Comparison of ENCODE assay signal across 23 cellular contexts in the genomic region with DNA sequence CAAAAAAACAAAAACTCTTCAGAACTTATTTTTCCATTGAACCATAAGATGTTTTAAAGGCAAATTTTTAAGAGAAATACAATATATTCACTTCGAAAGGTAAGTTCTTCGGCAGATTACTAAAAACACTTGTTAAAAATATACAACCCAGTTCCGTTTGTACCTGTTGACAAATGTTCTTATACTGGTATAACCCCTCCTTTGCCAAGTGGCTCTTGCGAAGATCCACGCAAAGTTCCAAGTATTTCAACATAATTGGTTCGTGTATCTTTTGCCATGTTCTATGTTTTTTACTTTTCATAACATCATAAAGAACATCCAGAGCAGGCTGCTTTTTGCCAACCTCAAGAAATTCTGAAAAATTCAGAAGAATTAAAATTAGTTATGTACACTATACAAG. TPM values are rescaled to one million over a fixed set of nuclear protein-coding genes. Genes with fewer than 3 reads are reported as not detected.
A peak's percentile ranks its signal among the peaks of the same experiment; 100 is the strongest.
DNase-seq lines count a peak whose midpoint lies in the region; ATAC-seq and TF ChIP-seq lines count a peak whose summit lies in the region.
"Had no signal": no experiment of that assay in that cellular context is flagged by ENCODE, and none has a peak within 500 bp of the region (broad histone marks: within the 10 kb centered on the region; RNA-seq: fewer than 3 reads in every experiment).

No MANE protein-coding gene starts in this region.

- H3K27ac Mint-ChIP-seq in activated naive CD8-positive, alpha-beta T cell: peak overlapping the region; percentile 58
- H3K27ac Mint-ChIP-seq in activated naive CD8-positive, alpha-beta T cell treated with anti-CD3 and anti-CD28 coated beads for 36 hours: no peak overlapping the region
- peak overlapping the region; percentile 53 for H3K27ac Mint-ChIP-seq in activated CD8-positive, alpha-beta T cell treated with anti-CD3 and anti-CD28 coated beads, Interleukin-2, amount 10 ng/mL, durations not matched to agents 7 days and 5 days

- no peak for TF ChIP-seq POLR2A in thyroid gland (IDR thresholded peaks at IDR 0.05)

- H3K36me3 ChIP-seq in left lung (peaks cover 10 to 52% of the 10 kb centered on the region in 2 donors), thyroid gland (peaks cover 29 to 37% of the 10 kb centered on the region in 2 donors)

- no peak overlapping the region for H3K4me3 ChIP-seq in left lung
- H3K4me3 ChIP-seq in thyroid gland (replicated peaks in 1 of 3): no peak overlapping the region
- H3K4me3 ChIP-seq: SJSA1, vagina had no signal

- peaks cover 44% of the 10 kb centered on the region for H3K4me1 Mint-ChIP-seq in activated naive CD8-positive, alpha-beta T cell (ENCODE audit: low read depth)
- H3K4me1 Mint-ChIP-seq in activated naive CD8-positive, alpha-beta T cell treated with anti-CD3 and anti-CD28 coated beads for 36 hours: peaks cover 44% of the 10 kb centered on the region
- peaks cover 44% of the 10 kb centered on the region for H3K4me1 Mint-ChIP-seq in activated CD8-positive, alpha-beta T cell treated with anti-CD3 and anti-CD28 coated beads, Interleukin-2, amount 10 ng/mL, durations not matched to agents 7 days and 5 days (ENCODE audit: low read depth)

- TF ChIP-seq CTCF in left lung (IDR thresholded peaks at IDR 0.05) (no peak), thyroid gland (IDR thresholded peaks at IDR 0.05) (no peak)

- POLR2A ChIA-PET in activated CD8-positive, alpha-beta T cell treated with anti-CD3 and anti-CD28 coated beads, Interleukin-2, amount 10 ng/mL, durations not matched to agents 7 days and 5 days (lab: Charles Lee): interaction anchor here (0.6 to 0.7 kb wide), 3 partner anchors 20 to 46 kb away, joined by 3 read pairs; no protein-coding TSS in a partner anchor

- H3K27me3 Mint-ChIP-seq in activated naive CD8-positive, alpha-beta T cell: no peaks in the 10 kb centered on the region
- H3K27me3 Mint-ChIP-seq in activated naive CD8-positive, alpha-beta T cell treated with anti-CD3 and anti-CD28 coated beads for 36 hours: no peaks in the 10 kb centered on the region
- no peaks in the 10 kb centered on the region for H3K27me3 Mint-ChIP-seq in activated CD8-positive, alpha-beta T cell treated with anti-CD3 and anti-CD28 coated beads, Interleukin-2, amount 10 ng/mL, durations not matched to agents 7 days and 5 days (ENCODE audit: low read depth)
- H3K27me3 Mint-ChIP-seq: progenitor cell of endocrine pancreas had no signal

- DNase-seq in activated naive CD8-positive, alpha-beta T cell treated with anti-CD3 and anti-CD28 coated beads for 36 hours: no peak
- no peak for DNase-seq in activated CD8-positive, alpha-beta T cell treated with anti-CD3 and anti-CD28 coated beads, Interleukin-2, amount 10 ng/mL, durations not matched to agents 7 days and 5 days
- no peak for DNase-seq in left lung
- no peak for DNase-seq in thyroid gland
- DNase-seq in activated CD4-positive, CD25-positive, alpha-beta regulatory T cell treated with anti-CD3 and anti-CD28 coated beads, Interleukin-2, amount 50 U/mL, for 72 hours: no peak
- DNase-seq in activated CD4-positive, CD25-positive, alpha-beta regulatory T cell (lab: John Stamatoyannopoulos, UW): no peak
- DNase-seq in mesenteric fat pad (ENCODE audit: low spot score): no peak
- DNase-seq: activated naive CD4-positive, alpha-beta T cell treated with anti-CD3 and anti-CD28 coated beads for 36 hours; DMS53; hippocampal formation; islet precursor cell; mammary epithelial cell; MM.1S; NCI-H1694; NCI-H2227 treated with DMSO at 0.1 percent for 48 hours; stimulated activated CD4-positive, alpha-beta T cell treated with anti-CD3 and anti-CD28 coated beads, Interleukin-4, amount 100 ng/mL, for 1 hour; T-helper 9 cell had no signal

- peaks cover 9% of the 10 kb centered on the region for H3K36me3 Mint-ChIP-seq in activated naive CD8-positive, alpha-beta T cell
- H3K36me3 Mint-ChIP-seq in activated naive CD8-positive, alpha-beta T cell treated with anti-CD3 and anti-CD28 coated beads for 36 hours: peaks cover 55% of the 10 kb centered on the region
- H3K36me3 Mint-ChIP-seq in activated CD8-positive, alpha-beta T cell treated with anti-CD3 and anti-CD28 coated beads, Interleukin-2, amount 10 ng/mL, durations not matched to agents 7 days and 5 days (ENCODE audit: low read depth): peaks cover 70% of the 10 kb centered on the region

- H3K27me3 ChIP-seq in left lung: no peaks in the 10 kb centered on the region
- no peaks in the 10 kb centered on the region for H3K27me3 ChIP-seq in thyroid gland
- H3K27me3 ChIP-seq: SJSA1, vagina had no signal

- no peaks in the 10 kb centered on the region for H3K9me3 Mint-ChIP-seq in activated naive CD8-positive, alpha-beta T cell (ENCODE audit: low read depth)
- no peaks in the 10 kb centered on the region for H3K9me3 Mint-ChIP-seq in activated naive CD8-positive, alpha-beta T cell treated with anti-CD3 and anti-CD28 coated beads for 36 hours
- H3K9me3 Mint-ChIP-seq in activated CD8-positive, alpha-beta T cell treated with anti-CD3 and anti-CD28 coated beads, Interleukin-2, amount 10 ng/mL, durations not matched to agents 7 days and 5 days (ENCODE audit: insufficient read depth): no peaks in the 10 kb centered on the region
- H3K9me3 Mint-ChIP-seq: activated naive CD4-positive, alpha-beta T cell treated with anti-CD3 and anti-CD28 coated beads for 36 hours; nephron had no signal

- ATAC-seq in activated CD8-positive, alpha-beta T cell treated with anti-CD3 and anti-CD28 coated beads, Interleukin-2, amount 10 ng/mL, durations not matched to agents 7 days and 5 days: no peak
- ATAC-seq in left lung: peak; percentile 56

- H3K27ac ChIP-seq in left lung (peak overlapping the region in 1 of 2 donors; percentile 7), thyroid gland (no peak overlapping the region)
- H3K27ac ChIP-seq: SJSA1, vagina had no signal

- CTCF ChIA-PET in activated CD8-positive, alpha-beta T cell treated with anti-CD3 and anti-CD28 coated beads, Interleukin-2, amount 10 ng/mL, durations not matched to agents 7 days and 5 days (lab: Charles Lee): no interaction called here

- 70 to 76% methylated on average over 6 of the region's 6 CpGs for WGBS in thyroid gland, 2 donors

- H3K4me3 Mint-ChIP-seq in activated naive CD8-positive, alpha-beta T cell: peak overlapping the region; percentile 31
- no peak overlapping the region for H3K4me3 Mint-ChIP-seq in activated naive CD8-positive, alpha-beta T cell treated with anti-CD3 and anti-CD28 coated beads for 36 hours
- no peak overlapping the region for H3K4me3 Mint-ChIP-seq in activated CD8-positive, alpha-beta T cell treated with anti-CD3 and anti-CD28 coated beads, Interleukin-2, amount 10 ng/mL, durations not matched to agents 7 days and 5 days
- H3K4me3 Mint-ChIP-seq: activated naive CD4-positive, alpha-beta T cell treated with anti-CD3 and anti-CD28 coated beads for 36 hours; CD14-positive monocyte; nephron had no signal

- H3K4me1 ChIP-seq in left lung (peaks cover 19 to 47% of the 10 kb centered on the region in 2 donors), thyroid gland (peaks cover 24 to 35% of the 10 kb centered on the region in 2 donors)

- H3K9me3 ChIP-seq in left lung: no peaks in the 10 kb centered on the region
- H3K9me3 ChIP-seq in thyroid gland: no peaks in the 10 kb centered on the region
- H3K9me3 ChIP-seq: SJSA1, vagina had no signal

- intact Hi-C loops in left lung (cut with DNase I): no loop called here
- intact Hi-C loops in thyroid gland (cut with DNase I): no loop called here

RNA-seq across cellular contexts. Expression of a gene that starts 7.0 kb away (rescaled TPM):
- total RNA-seq in activated naive CD8-positive, alpha-beta T cell treated with anti-CD3 and anti-CD28 coated beads for 36 hours: 100 to 1,000 TPM; 160 to 163 TPM
- 100 to 1,000 TPM; 126 to 127 TPM for total RNA-seq in activated CD8-positive, alpha-beta T cell treated with anti-CD3 and anti-CD28 coated beads, Interleukin-2, amount 10 ng/mL, durations not matched to agents 7 days and 5 days
- total RNA-seq in left lung (100 to 1,000 TPM in 1 of 2 donors, 10 to 100 TPM in 1; 89.1 to 113 TPM), thyroid gland (100 to 1,000 TPM in 2 of 4 donors, 10 to 100 TPM in 2; 85.6 to 113 (median 102) TPM), mesenteric fat pad (159 TPM)

RNA-seq across cellular contexts. Expression of a gene that starts 30.3 kb away (rescaled TPM):
- 10 to 100 TPM; 14.6 to 17.8 TPM for total RNA-seq in activated naive CD8-positive, alpha-beta T cell treated with anti-CD3 and anti-CD28 coated beads for 36 hours
- 10 to 100 TPM; 39.9 to 41.3 TPM for total RNA-seq in activated CD8-positive, alpha-beta T cell treated with anti-CD3 and anti-CD28 coated beads, Interleukin-2, amount 10 ng/mL, durations not matched to agents 7 days and 5 days
- total RNA-seq in left lung: 10 to 100 TPM; 34.2 to 37.4 TPM
- total RNA-seq in thyroid gland: 10 to 100 TPM; 46.4 to 55.3 (median 53.1) TPM
- total RNA-seq in mesenteric fat pad: 49.4 TPM

RNA-seq across cellular contexts. Expression of a gene that starts 44.1 kb away (rescaled TPM):
- under 1 TPM in 1 of 2 experiments, not detected in 1; 0.16 TPM for total RNA-seq in activated naive CD8-positive, alpha-beta T cell treated with anti-CD3 and anti-CD28 coated beads for 36 hours
- total RNA-seq in activated CD8-positive, alpha-beta T cell treated with anti-CD3 and anti-CD28 coated beads, Interleukin-2, amount 10 ng/mL, durations not matched to agents 7 days and 5 days: under 1 TPM; 0.08 to 0.13 TPM
- 1 to 10 TPM; 1.0 to 1.6 TPM for total RNA-seq in left lung
- 10 to 100 TPM; 16.5 to 25.0 (median 20.4) TPM for total RNA-seq in thyroid gland
- 54.3 TPM for total RNA-seq in mesenteric fat pad
- total RNA-seq: vagina had no signal

Comparison
In these comparisons a context has a peak if more than half of its experiments do, and no peak if none do; other contexts are left out.
1. RNA of a gene that starts 44.1 kb away (total RNA-seq): 54.3 TPM in mesenteric fat pad (single experiment) and 16.5 to 25.0 TPM in thyroid gland; 1.0 to 1.6 TPM in left lung, 0.16 TPM in activated naive CD8-positive, alpha-beta T cell treated with anti-CD3 and anti-CD28 coated beads for 36 hours and 0.08 to 0.13 TPM in activated CD8-positive, alpha-beta T cell treated with anti-CD3 and anti-CD28 coated beads, Interleukin-2, amount 10 ng/mL, durations not matched to agents 7 days and 5 days; every median in the first group is over 4 times any median in the second.